In the genomic region with DNA sequence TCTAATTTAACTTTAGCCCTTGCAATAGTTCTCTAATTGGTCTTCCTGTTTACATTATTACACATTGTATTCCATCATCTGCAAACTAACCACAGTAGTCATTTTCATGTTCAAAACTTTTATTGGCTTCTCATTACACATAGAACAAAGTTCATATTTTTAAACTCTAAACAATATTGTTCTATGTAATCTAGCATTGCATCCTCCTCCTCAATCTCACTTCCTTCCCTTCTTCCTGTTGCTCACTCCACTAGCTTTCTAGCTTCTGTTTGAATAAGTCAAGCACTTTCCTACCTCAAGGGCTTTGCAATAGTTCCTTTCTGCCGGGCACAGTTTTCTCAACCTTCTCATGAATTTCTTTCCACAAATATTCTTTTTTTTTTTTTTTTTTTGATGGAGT, we compare ENCODE assay signal across 10 cellular contexts. TPM values are rescaled to one million over a fixed set of nuclear protein-coding genes. Genes with fewer than 3 reads are reported as not detected.
DNase-seq lines count a peak whose midpoint lies in the region; ATAC-seq, FAIRE-seq and TF ChIP-seq lines count a peak whose summit lies in the region.
"Not testable (repeated sequence)": the region's sequence is repeated elsewhere in the genome, so short reads cannot be mapped to it uniquely, and the experiment has no call there.
"Had no signal": no experiment of that assay in that cellular context is flagged by ENCODE, and none has a peak within 500 bp of the region (broad histone marks: within the 10 kb centered on the region; RNA-seq: fewer than 3 reads in every experiment).

No MANE protein-coding gene starts in this region.

- not testable (repeated sequence) for H3K27me3 ChIP-seq in CD4-positive, alpha-beta T cell (ENCODE audit: control insufficient read depth, insufficient read depth, low read length); keratinocyte (ENCODE audit: control insufficient read depth, extremely low read depth, insufficient read depth, low read length); naive thymus-derived CD4-positive, alpha-beta T cell (ENCODE audit: control insufficient read depth in 2 of 2, insufficient read depth in 2 of 2, low read length in 2 of 2)

- dilution Hi-C loops in keratinocyte (cut with MboI; ENCODE audit: extremely low pct_ligation_motif_present, low sequenced_read_pairs) = not testable (repeated sequence)

- not testable (repeated sequence) for H3K4me2 ChIP-seq in keratinocyte (ENCODE audit: control insufficient read depth, extremely low read depth, insufficient read depth, low read depth, low read length)

- not testable (repeated sequence) for H3K9ac ChIP-seq in keratinocyte (ENCODE audit: control insufficient read depth, extremely low read depth, insufficient read depth, low read length)

- H3K79me2 ChIP-seq in keratinocyte (ENCODE audit: control insufficient read depth, insufficient read depth, low read length) = peaks cover 55% of the 10 kb centered on the region

- not testable (repeated sequence) for H3K27me3 Mint-ChIP-seq in CD4-positive, alpha-beta T cell; T-helper 1 cell treated with Interleukin-12 subunit alpha and Interleukin-12 subunit beta and Interleukin-4 antibody, amounts not matched to agents 30 μg/mL and 1 μg/mL, for 36 hours (ENCODE audit: low read depth); activated T-cell treated with anti-CD3 and anti-CD28 coated beads, Interleukin-2, amount 50 U/mL, for 72 hours (ENCODE audit: low read depth); central memory CD8-positive, alpha-beta T cell; naive thymus-derived CD4-positive, alpha-beta T cell; stimulated activated naive CD8-positive, alpha-beta T cell treated with anti-CD3 and anti-CD28 coated beads, Interleukin-15, Interleukin-2, amounts not matched to agents 100 ng/mL and 50 ng/mL, for 24 hours

- FAIRE-seq in keratinocyte (lab: Jason Lieb, UNC) = peak; percentile 58

- intact Hi-C loops in CD4-positive, alpha-beta T cell (cut with DNase I, micrococcal nuclease); naive thymus-derived CD4-positive, alpha-beta T cell (cut with micrococcal nuclease): not testable (repeated sequence)

- H3K9me3 Mint-ChIP-seq in CD4-positive, alpha-beta T cell; T-helper 1 cell treated with Interleukin-12 subunit alpha and Interleukin-12 subunit beta and Interleukin-4 antibody, amounts not matched to agents 30 μg/mL and 1 μg/mL, for 36 hours; activated T-cell treated with anti-CD3 and anti-CD28 coated beads, Interleukin-2, amount 50 U/mL, for 72 hours; central memory CD8-positive, alpha-beta T cell; naive thymus-derived CD4-positive, alpha-beta T cell; stimulated activated naive CD8-positive, alpha-beta T cell treated with anti-CD3 and anti-CD28 coated beads, Interleukin-15, Interleukin-2, amounts not matched to agents 100 ng/mL and 50 ng/mL, for 24 hours: not testable (repeated sequence)

- peaks cover 11% of the 10 kb centered on the region for H3K4me1 ChIP-seq in keratinocyte (ENCODE audit: control insufficient read depth, extremely low read depth, insufficient read depth, low read length)
- H3K4me1 ChIP-seq in naive thymus-derived CD4-positive, alpha-beta T cell (ENCODE audit: control insufficient read depth in 2 of 2, insufficient read depth in 2 of 2, low read length in 2 of 2) = peaks cover 0 to 10% of the 10 kb centered on the region in 2 donors

- CTCF ChIA-PET in CD4-positive, alpha-beta T cell (lab: Charles Lee); naive thymus-derived CD4-positive, alpha-beta T cell (lab: Charles Lee): not testable (repeated sequence)

- peak; percentile 58 for ATAC-seq in CD4-positive, alpha-beta T cell (ENCODE audit: poor library complexity)
- ATAC-seq in HG02678 (IDR thresholded peaks at IDR 0.05; ENCODE audit: unreplicated experiment) = peak; percentile 33
- peak in 1 of 2 donors; percentile 49 for ATAC-seq in activated T-cell treated with anti-CD3 and anti-CD28 coated beads, Interleukin-2, amount 50 U/mL, for 72 hours (replicated peaks in 1 of 2)
- ATAC-seq in central memory CD8-positive, alpha-beta T cell (replicated peaks; ENCODE audit: extremely low read depth, poor library complexity, severe bottlenecking) = not testable (repeated sequence)
- ATAC-seq in naive thymus-derived CD4-positive, alpha-beta T cell = peak; percentile 47

- DNase-seq in CD4-positive, alpha-beta T cell; activated T-cell treated with anti-CD3 and anti-CD28 coated beads, Interleukin-2, amount 50 U/mL, for 72 hours; central memory CD8-positive, alpha-beta T cell (ENCODE audit: low spot score in 2 of 2); keratinocyte (ENCODE audit: low read depth, low spot score); naive thymus-derived CD4-positive, alpha-beta T cell: not testable (repeated sequence)

- TF ChIP-seq CTCF in CD4-positive, alpha-beta T cell (IDR thresholded peaks at IDR 0.05); keratinocyte (optimal IDR thresholded peaks at IDR 0.05 in 1 of 3, IDR thresholded peaks at IDR 0.05 in 1 of 3, conservative IDR thresholded peaks at IDR 0.05 in 1 of 3; ENCODE audit: extremely low read depth in 1 of 3, insufficient read depth in 2 of 3, low read length in 3 of 3): not testable (repeated sequence)

- POLR2A ChIA-PET in CD4-positive, alpha-beta T cell (lab: Charles Lee); naive thymus-derived CD4-positive, alpha-beta T cell (lab: Charles Lee): not testable (repeated sequence)

- not testable (repeated sequence) for H3K36me3 Mint-ChIP-seq in CD4-positive, alpha-beta T cell (ENCODE audit: low read depth); T-helper 1 cell treated with Interleukin-12 subunit alpha and Interleukin-12 subunit beta and Interleukin-4 antibody, amounts not matched to agents 30 μg/mL and 1 μg/mL, for 36 hours (ENCODE audit: low read depth); activated T-cell treated with anti-CD3 and anti-CD28 coated beads, Interleukin-2, amount 50 U/mL, for 72 hours (ENCODE audit: insufficient read depth in 2 of 2); central memory CD8-positive, alpha-beta T cell (ENCODE audit: insufficient read depth)
- H3K36me3 Mint-ChIP-seq in naive thymus-derived CD4-positive, alpha-beta T cell = peaks cover 0 to 12% (median 0%) of the 10 kb centered on the region in 5 donors
- H3K36me3 Mint-ChIP-seq in stimulated activated naive CD8-positive, alpha-beta T cell treated with anti-CD3 and anti-CD28 coated beads, Interleukin-15, Interleukin-2, amounts not matched to agents 100 ng/mL and 50 ng/mL, for 24 hours (ENCODE audit: low read depth) = peaks cover 55% of the 10 kb centered on the region

- not testable (repeated sequence) for H3K36me3 ChIP-seq in keratinocyte (ENCODE audit: control insufficient read depth in 2 of 2, extremely low read depth in 1 of 2, insufficient read depth in 2 of 2, low read length in 2 of 2); naive thymus-derived CD4-positive, alpha-beta T cell (ENCODE audit: control insufficient read depth in 2 of 3, insufficient read depth in 3 of 3, low read length in 3 of 3)

- H3K4me1 Mint-ChIP-seq in CD4-positive, alpha-beta T cell (ENCODE audit: low read depth) = peaks cover 45% of the 10 kb centered on the region
- H3K4me1 Mint-ChIP-seq in T-helper 1 cell treated with Interleukin-12 subunit alpha and Interleukin-12 subunit beta and Interleukin-4 antibody, amounts not matched to agents 30 μg/mL and 1 μg/mL, for 36 hours (ENCODE audit: low read depth) = peaks cover 26% of the 10 kb centered on the region
- H3K4me1 Mint-ChIP-seq in activated T-cell treated with anti-CD3 and anti-CD28 coated beads, Interleukin-2, amount 50 U/mL, for 72 hours (ENCODE audit: low read depth) = peaks cover 46% of the 10 kb centered on the region
- H3K4me1 Mint-ChIP-seq in central memory CD8-positive, alpha-beta T cell = peaks cover 35% of the 10 kb centered on the region
- peaks cover 22 to 49% (median 48%) of the 10 kb centered on the region in 7 donors for H3K4me1 Mint-ChIP-seq in naive thymus-derived CD4-positive, alpha-beta T cell
- H3K4me1 Mint-ChIP-seq in stimulated activated naive CD8-positive, alpha-beta T cell treated with anti-CD3 and anti-CD28 coated beads, Interleukin-15, Interleukin-2, amounts not matched to agents 100 ng/mL and 50 ng/mL, for 24 hours (ENCODE audit: low read depth) = peaks cover 62% of the 10 kb centered on the region

- H3K4me3 ChIP-seq in keratinocyte (ENCODE audit: control insufficient read depth in 2 of 3, extremely low read depth in 1 of 3, insufficient read depth in 2 of 3, low read depth in 1 of 3, low read length in 3 of 3); naive thymus-derived CD4-positive, alpha-beta T cell (ENCODE audit: low read length): not testable (repeated sequence)

- not testable (repeated sequence) for H3K9me1 ChIP-seq in keratinocyte (ENCODE audit: control insufficient read depth, extremely low read depth, insufficient read depth, low read length)

- H3K27ac Mint-ChIP-seq in CD4-positive, alpha-beta T cell = peak overlapping the region; percentile 61
- H3K27ac Mint-ChIP-seq in T-helper 1 cell treated with Interleukin-12 subunit alpha and Interleukin-12 subunit beta and Interleukin-4 antibody, amounts not matched to agents 30 μg/mL and 1 μg/mL, for 36 hours = peak overlapping the region; percentile 45
- H3K27ac Mint-ChIP-seq in activated T-cell treated with anti-CD3 and anti-CD28 coated beads, Interleukin-2, amount 50 U/mL, for 72 hours = peak overlapping the region; percentile 79
- H3K27ac Mint-ChIP-seq in central memory CD8-positive, alpha-beta T cell (ENCODE audit: low read depth) = peak overlapping the region; percentile 68
- peak overlapping the region in 7 of 9 donors; percentile 38 to 79 (median 60) for H3K27ac Mint-ChIP-seq in naive thymus-derived CD4-positive, alpha-beta T cell
- H3K27ac Mint-ChIP-seq in stimulated activated naive CD8-positive, alpha-beta T cell treated with anti-CD3 and anti-CD28 coated beads, Interleukin-15, Interleukin-2, amounts not matched to agents 100 ng/mL and 50 ng/mL, for 24 hours = peak overlapping the region; percentile 67

- H4K20me1 ChIP-seq in keratinocyte (ENCODE audit: control insufficient read depth, extremely low read depth, insufficient read depth, low read length) = not testable (repeated sequence)

- H3K27ac ChIP-seq in CD4-positive, alpha-beta T cell (ENCODE audit: low read depth, low read length); keratinocyte (ENCODE audit: control insufficient read depth, insufficient read depth, low read length); naive thymus-derived CD4-positive, alpha-beta T cell (ENCODE audit: low read depth, low read length): not testable (repeated sequence)

- not testable (repeated sequence) for H3K4me3 Mint-ChIP-seq in CD4-positive, alpha-beta T cell; T-helper 1 cell treated with Interleukin-12 subunit alpha and Interleukin-12 subunit beta and Interleukin-4 antibody, amounts not matched to agents 30 μg/mL and 1 μg/mL, for 36 hours; central memory CD8-positive, alpha-beta T cell
- peak overlapping the region; percentile 50 to 67 for H3K4me3 Mint-ChIP-seq in activated T-cell treated with anti-CD3 and anti-CD28 coated beads, Interleukin-2, amount 50 U/mL, for 72 hours
- peak overlapping the region in 5 of 10 donors; percentile 22 to 45 (median 36) for H3K4me3 Mint-ChIP-seq in naive thymus-derived CD4-positive, alpha-beta T cell
- H3K4me3 Mint-ChIP-seq in stimulated activated naive CD8-positive, alpha-beta T cell treated with anti-CD3 and anti-CD28 coated beads, Interleukin-15, Interleukin-2, amounts not matched to agents 100 ng/mL and 50 ng/mL, for 24 hours = peak overlapping the region; percentile 32

- H3K9me3 ChIP-seq in CD4-positive, alpha-beta T cell (ENCODE audit: control insufficient read depth, low read length); keratinocyte (ENCODE audit: control insufficient read depth, low read depth, low read length); naive thymus-derived CD4-positive, alpha-beta T cell (ENCODE audit: control insufficient read depth in 2 of 3, low read length in 3 of 3): not testable (repeated sequence)

- not testable (repeated sequence) for H2AFZ ChIP-seq in keratinocyte (ENCODE audit: control insufficient read depth, low read length)

RNA-seq across cellular contexts. Expression of gene POMZP3, which starts 38.5 kb away (rescaled TPM):
- 10 to 100 TPM; 33.7 to 36.9 TPM for total RNA-seq in CD4-positive, alpha-beta T cell
- 10 to 100 TPM; 11.0 to 14.5 TPM for total RNA-seq in activated T-cell treated with anti-CD3 and anti-CD28 coated beads, Interleukin-2, amount 50 U/mL, for 72 hours
- polyA plus RNA-seq in keratinocyte = 6.9 to 11.7 TPM (median 9.1 TPM) in 3 replicates
- 14.9 TPM for polyA plus RNA-seq in keratinocyte (2011; ENCODE audit: low read depth)
- polyA plus RNA-seq in keratinocyte (2011; cell fraction: cytosol; rRNA removed) = 8.7 and 8.9 TPM in 2 replicates
- polyA plus RNA-seq in keratinocyte (2011; cell fraction: nucleus; rRNA removed) = 5.9 and 6.2 TPM in 2 replicates
- 22.3 and 24.1 TPM in 2 replicates for polyA plus RNA-seq in keratinocyte (2012; ENCODE audit: low replicate concordance)
- polyA minus RNA-seq in keratinocyte = 10.9 to 32.7 TPM (median 15.6 TPM) in 3 replicates
- polyA minus RNA-seq in keratinocyte (2011; cell fraction: cytosol; rRNA and poly(A)+ RNA removed) = 13.8 TPM
- polyA minus RNA-seq in keratinocyte (2011; cell fraction: nucleus; rRNA and poly(A)+ RNA removed) = 5.1 and 7.7 TPM in 2 replicates
- total RNA-seq in naive thymus-derived CD4-positive, alpha-beta T cell = 10 to 100 TPM in 4 of 5 experiments, 1 to 10 TPM in 1; 6.6 to 26.0 (median 23.0) TPM
- polyA plus RNA-seq in naive thymus-derived CD4-positive, alpha-beta T cell = 10 to 100 TPM in 1 of 2 donors, 1 to 10 TPM in 1; 2.2 to 19.9 TPM
- total RNA-seq: G401 had no signal

RNA-seq across cellular contexts. Expression of gene SPDYE16, which starts 45.5 kb away (rescaled TPM):
- total RNA-seq in CD4-positive, alpha-beta T cell = under 1 TPM in 1 of 2 experiments, not detected in 1; 0.53 TPM
- under 1 TPM in 1 of 2 donors, not detected in 1; 0.58 TPM for total RNA-seq in activated T-cell treated with anti-CD3 and anti-CD28 coated beads, Interleukin-2, amount 50 U/mL, for 72 hours
- not detected in 3 replicates for polyA plus RNA-seq in keratinocyte
- polyA plus RNA-seq in keratinocyte (2011; ENCODE audit: low read depth) = not detected
- polyA plus RNA-seq in keratinocyte (2011; cell fraction: cytosol; rRNA removed) = not detected in 2 replicates
- polyA plus RNA-seq in keratinocyte (2011; cell fraction: nucleus; rRNA removed) = not detected in 2 replicates
- polyA plus RNA-seq in keratinocyte (2012; ENCODE audit: low replicate concordance) = 0.22 and 1.0 TPM in 2 replicates
- polyA minus RNA-seq in keratinocyte = not detected in 3 replicates
- not detected for polyA minus RNA-seq in keratinocyte (2011; cell fraction: cytosol; rRNA and poly(A)+ RNA removed)
- not detected in 2 replicates for polyA minus RNA-seq in keratinocyte (2011; cell fraction: nucleus; rRNA and poly(A)+ RNA removed)
- under 1 TPM; 0.10 to 0.88 (median 0.49) TPM for total RNA-seq in naive thymus-derived CD4-positive, alpha-beta T cell
- under 1 TPM; 0.25 to 0.26 TPM for polyA plus RNA-seq in naive thymus-derived CD4-positive, alpha-beta T cell
- total RNA-seq: G401 had no signal
- polyA plus RNA-seq: BJ had no signal
